1 cellular context compared by ENCODE assay signal in genomic region chr1:233151850-233152249, GRCh38.
TF ChIP-seq lines count a peak whose summit lies in the region.

No MANE protein-coding gene starts in this region.

TF ChIP-seq in GM23338, 12 proteins besides CTCF, POLR2A, EP300 and RAD21 (continued from another document):
- TF ChIP-seq, protein P1, sequence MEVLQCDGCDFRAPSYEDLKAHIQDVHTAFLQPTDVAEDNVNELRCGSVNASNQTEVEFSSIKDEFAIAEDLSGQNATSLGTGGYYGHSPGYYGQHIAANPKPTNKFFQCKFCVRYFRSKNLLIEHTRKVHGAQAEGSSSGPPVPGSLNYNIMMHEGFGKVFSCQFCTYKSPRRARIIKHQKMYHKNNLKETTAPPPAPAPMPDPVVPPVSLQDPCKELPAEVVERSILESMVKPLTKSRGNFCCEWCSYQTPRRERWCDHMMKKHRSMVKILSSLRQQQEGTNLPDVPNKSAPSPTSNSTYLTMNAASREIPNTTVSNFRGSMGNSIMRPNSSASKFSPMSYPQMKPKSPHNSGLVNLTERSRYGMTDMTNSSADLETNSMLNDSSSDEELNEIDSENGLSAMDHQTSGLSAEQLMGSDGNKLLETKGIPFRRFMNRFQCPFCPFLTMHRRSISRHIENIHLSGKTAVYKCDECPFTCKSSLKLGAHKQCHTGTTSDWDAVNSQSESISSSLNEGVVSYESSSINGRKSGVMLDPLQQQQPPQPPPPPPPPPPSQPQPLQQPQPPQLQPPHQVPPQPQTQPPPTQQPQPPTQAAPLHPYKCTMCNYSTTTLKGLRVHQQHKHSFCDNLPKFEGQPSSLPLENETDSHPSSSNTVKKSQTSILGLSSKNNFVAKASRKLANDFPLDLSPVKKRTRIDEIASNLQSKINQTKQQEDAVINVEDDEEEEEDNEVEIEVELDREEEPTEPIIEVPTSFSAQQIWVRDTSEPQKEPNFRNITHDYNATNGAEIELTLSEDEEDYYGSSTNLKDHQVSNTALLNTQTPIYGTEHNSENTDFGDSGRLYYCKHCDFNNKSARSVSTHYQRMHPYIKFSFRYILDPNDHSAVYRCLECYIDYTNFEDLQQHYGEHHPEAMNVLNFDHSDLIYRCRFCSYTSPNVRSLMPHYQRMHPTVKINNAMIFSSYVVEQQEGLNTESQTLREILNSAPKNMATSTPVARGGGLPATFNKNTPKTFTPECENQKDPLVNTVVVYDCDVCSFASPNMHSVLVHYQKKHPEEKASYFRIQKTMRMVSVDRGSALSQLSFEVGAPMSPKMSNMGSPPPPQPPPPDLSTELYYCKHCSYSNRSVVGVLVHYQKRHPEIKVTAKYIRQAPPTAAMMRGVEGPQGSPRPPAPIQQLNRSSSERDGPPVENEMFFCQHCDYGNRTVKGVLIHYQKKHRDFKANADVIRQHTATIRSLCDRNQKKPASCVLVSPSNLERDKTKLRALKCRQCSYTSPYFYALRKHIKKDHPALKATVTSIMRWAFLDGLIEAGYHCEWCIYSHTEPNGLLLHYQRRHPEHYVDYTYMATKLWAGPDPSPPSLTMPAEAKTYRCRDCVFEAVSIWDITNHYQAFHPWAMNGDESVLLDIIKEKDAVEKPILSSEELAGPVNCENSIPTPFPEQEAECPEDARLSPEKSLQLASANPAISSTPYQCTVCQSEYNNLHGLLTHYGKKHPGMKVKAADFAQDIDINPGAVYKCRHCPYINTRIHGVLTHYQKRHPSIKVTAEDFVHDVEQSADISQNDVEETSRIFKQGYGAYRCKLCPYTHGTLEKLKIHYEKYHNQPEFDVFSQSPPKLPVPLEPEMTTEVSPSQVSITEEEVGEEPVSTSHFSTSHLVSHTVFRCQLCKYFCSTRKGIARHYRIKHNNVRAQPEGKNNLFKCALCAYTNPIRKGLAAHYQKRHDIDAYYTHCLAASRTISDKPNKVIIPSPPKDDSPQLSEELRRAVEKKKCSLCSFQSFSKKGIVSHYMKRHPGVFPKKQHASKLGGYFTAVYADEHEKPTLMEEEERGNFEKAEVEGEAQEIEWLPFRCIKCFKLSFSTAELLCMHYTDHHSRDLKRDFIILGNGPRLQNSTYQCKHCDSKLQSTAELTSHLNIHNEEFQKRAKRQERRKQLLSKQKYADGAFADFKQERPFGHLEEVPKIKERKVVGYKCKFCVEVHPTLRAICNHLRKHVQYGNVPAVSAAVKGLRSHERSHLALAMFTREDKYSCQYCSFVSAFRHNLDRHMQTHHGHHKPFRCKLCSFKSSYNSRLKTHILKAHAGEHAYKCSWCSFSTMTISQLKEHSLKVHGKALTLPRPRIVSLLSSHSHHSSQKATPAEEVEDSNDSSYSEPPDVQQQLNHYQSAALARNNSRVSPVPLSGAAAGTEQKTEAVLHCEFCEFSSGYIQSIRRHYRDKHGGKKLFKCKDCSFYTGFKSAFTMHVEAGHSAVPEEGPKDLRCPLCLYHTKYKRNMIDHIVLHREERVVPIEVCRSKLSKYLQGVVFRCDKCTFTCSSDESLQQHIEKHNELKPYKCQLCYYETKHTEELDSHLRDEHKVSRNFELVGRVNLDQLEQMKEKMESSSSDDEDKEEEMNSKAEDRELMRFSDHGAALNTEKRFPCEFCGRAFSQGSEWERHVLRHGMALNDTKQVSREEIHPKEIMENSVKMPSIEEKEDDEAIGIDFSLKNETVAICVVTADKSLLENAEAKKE (CRISPR knock-in tag; IDR thresholded peaks at IDR 0.05): no peak
- no peak for TF ChIP-seq POLR2AphosphoS5 (IDR thresholded peaks at IDR 0.05; ENCODE audit: low read depth)
- TF ChIP-seq ZNF331 (CRISPR knock-in tag; IDR thresholded peaks at IDR 0.05; ENCODE audit: low read depth): no peak
TF ChIP-seq in GM23338: peak in this region for 0.
